Comparison of ENCODE assay signal across 21 cellular contexts in genomic region chr3:38500688-38501417, GRCh38.
"Had no signal": no experiment of that assay in that cellular context is flagged by ENCODE, and none has a peak within 500 bp of the region (broad histone marks: within the 10 kb centered on the region; RNA-seq: fewer than 3 reads in every experiment).

No MANE protein-coding gene starts in this region.

- H3K27ac Mint-ChIP-seq: dendritic cell treated with granulocyte-macrophage colony-stimulating factor and Interleukin-4, amounts not matched to agents 40 ng/mL and 50 ng/mL, for 4 days had no signal

- H3K9me3 ChIP-seq: ascending aorta, prostate gland, thyroid gland had no signal

- H3K27me3 Mint-ChIP-seq: dendritic cell treated with granulocyte-macrophage colony-stimulating factor and Interleukin-4, amounts not matched to agents 40 ng/mL and 50 ng/mL, for 4 days had no signal

- H3K36me3 ChIP-seq: prostate gland had no signal

- H3K27ac ChIP-seq: ascending aorta, hepatocyte, prostate gland, thyroid gland, WERI-Rb-1 had no signal

- H3K4me1 ChIP-seq: prostate gland had no signal

- H3K9me3 Mint-ChIP-seq: dendritic cell treated with granulocyte-macrophage colony-stimulating factor and Interleukin-4, amounts not matched to agents 40 ng/mL and 50 ng/mL, for 4 days had no signal

- H3K27me3 ChIP-seq: ascending aorta, hepatocyte, thyroid gland had no signal

- H3K4me3 Mint-ChIP-seq: dendritic cell treated with granulocyte-macrophage colony-stimulating factor and Interleukin-4, amounts not matched to agents 40 ng/mL and 50 ng/mL, for 4 days had no signal

- H3K4me3 ChIP-seq: ascending aorta, hepatocyte, prostate gland, thyroid gland had no signal

- ATAC-seq: esophagus mucosa, sciatic nerve had no signal

- H3K4me2 ChIP-seq: hepatocyte had no signal

- DNase-seq: activated CD4-positive, alpha-beta T cell treated with anti-CD3 and anti-CD28 coated beads for 1 hour; activated CD8-positive, alpha-beta memory T cell treated with anti-CD3 and anti-CD28 coated beads for 24 hours; activated CD8-positive, alpha-beta memory T cell treated with anti-CD3 and anti-CD28 coated beads, Interleukin-2, amount 50 U/mL, for 48 hours; activated effector memory CD4-positive, alpha-beta T cell treated with Interleukin-2 at 50 U/mL for 16 hours; activated naive CD4-positive, alpha-beta T cell treated with anti-CD3 and anti-CD28 coated beads, Interleukin-2, amount 50 U/mL, for 16 hours; activated T-cell treated with anti-CD3 and anti-CD28 coated beads, Interleukin-2, amount 50 U/mL, for 48 hours; cerebellar nuclear complex; effector CD8-positive, alpha-beta T cell; midbrain; stimulated activated CD4-positive, alpha-beta T cell treated with anti-CD3 and anti-CD28 coated beads, Interleukin-1b, Interleukin-23, amount 100 ng/mL, for 48 hours; stimulated activated CD8-positive, alpha-beta memory T cell treated with anti-CD3 and anti-CD28 coated beads, Interleukin-4, amount 100 ng/mL, for 48 hours; stimulated activated naive CD4-positive, alpha-beta T cell; T-helper 2 cell; thyroid gland; WERI-Rb-1 had no signal

- H2AFZ ChIP-seq: hepatocyte had no signal
